In the genomic region with DNA sequence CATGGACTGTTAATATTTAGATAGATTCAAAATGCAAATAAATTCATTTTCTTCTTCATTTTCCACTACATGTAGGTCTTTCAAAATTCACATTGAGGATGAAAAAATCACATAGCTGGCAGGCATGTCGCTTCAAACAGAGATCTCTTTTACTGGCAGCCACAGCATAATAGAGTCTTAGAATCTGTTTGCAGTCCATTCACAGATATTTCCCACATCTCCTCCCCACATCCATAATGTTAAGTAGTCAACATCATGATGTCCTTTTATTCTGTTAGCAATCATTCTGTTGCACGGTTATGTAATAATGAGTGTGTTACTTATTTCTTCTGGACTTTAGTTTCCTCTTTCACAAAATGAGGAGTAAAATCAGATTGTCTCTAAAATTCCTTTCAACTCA, we compare ENCODE assay signal across 33 cellular contexts.
DNase-seq lines count a peak whose midpoint lies in the region; ATAC-seq, FAIRE-seq and TF ChIP-seq lines count a peak whose summit lies in the region.
"Had no signal": no experiment of that assay in that cellular context is flagged by ENCODE, and none has a peak within 500 bp of the region (broad histone marks: within the 10 kb centered on the region; RNA-seq: fewer than 3 reads in every experiment).

No MANE protein-coding gene starts in this region.

- no peaks in the 10 kb centered on the region for H3K9me1 ChIP-seq in endothelial cell of umbilical vein (replicated peaks; ENCODE audit: control insufficient read depth, extremely low read depth, insufficient read depth, low read length)

- CTCF ChIA-PET in endothelial cell of umbilical vein (lab: Charles Lee): interaction anchor here (4.1 kb wide), 1 partner anchor 11 kb away, joined by 10 read pairs; no protein-coding TSS in a partner anchor

- no peak overlapping the region for H3K4me2 ChIP-seq in endothelial cell of umbilical vein (ENCODE audit: insufficient read depth, low read length)
- no peak overlapping the region for H3K4me2 ChIP-seq in smooth muscle cell
- H3K4me2 ChIP-seq: A549, hepatocyte had no signal

- POLR2A ChIA-PET in endothelial cell of umbilical vein (lab: Charles Lee): no interaction called here

- H3K4me3 Mint-ChIP-seq in T-helper 1 cell treated with Interleukin-12 subunit alpha and Interleukin-12 subunit beta and Interleukin-4 antibody, amounts not matched to agents 30 μg/mL and 1 μg/mL, for 36 hours: no peak overlapping the region
- no peak overlapping the region for H3K4me3 Mint-ChIP-seq in T-helper 17 cell
- H3K4me3 Mint-ChIP-seq: activated CD4-positive, alpha-beta T cell treated with anti-CD3 and anti-CD28 coated beads, Interleukin-2, amount 10 ng/mL, durations not matched to agents 7 days and 5 days; activated naive CD4-positive, alpha-beta T cell treated with anti-CD3 and anti-CD28 coated beads, Interleukin-2, amount 50 U/mL, for 24 hours; B cell; endodermal cell; IgD-negative memory B cell; stimulated activated naive CD8-positive, alpha-beta T cell treated with anti-CD3 and anti-CD28 coated beads, Interleukin-15, amount 100 ng/mL, for 72 hours had no signal

- FAIRE-seq in endothelial cell of umbilical vein (lab: Jason Lieb, UNC): no peak
- FAIRE-seq: A549, GM18507, pancreas, RCC 7860 had no signal

- H3K36me3 ChIP-seq in endothelial cell of umbilical vein (ENCODE audit: control insufficient read depth in 2 of 2, extremely low read depth in 1 of 2, insufficient read depth in 2 of 2, low read length in 2 of 2) (no peaks in the 10 kb centered on the region), smooth muscle cell (ENCODE audit: low read depth) (no peaks in the 10 kb centered on the region)
- H3K36me3 ChIP-seq: esophagus squamous epithelium, gastrocnemius medialis, pancreas, thyroid gland, vagina had no signal

- H4K20me1 ChIP-seq in endothelial cell of umbilical vein (replicated peaks; ENCODE audit: control insufficient read depth, extremely low read depth, insufficient read depth, low read length) (no peaks in the 10 kb centered on the region), smooth muscle cell (ENCODE audit: low read depth) (no peaks in the 10 kb centered on the region)

- 82% methylated on average over 2 of the region's 2 CpGs for WGBS in smooth muscle cell (ENCODE audit: low lambda C conversion rate)

- ATAC-seq in T-helper 17 cell: no peak
- ATAC-seq in HG03378 (IDR thresholded peaks at IDR 0.05; ENCODE audit: unreplicated experiment): no peak
- ATAC-seq: A549; gastrocnemius medialis; pancreas; stimulated activated naive CD8-positive, alpha-beta T cell treated with anti-CD3 and anti-CD28 coated beads, Interleukin-15, amount 100 ng/mL, for 72 hours had no signal

- H3K9ac ChIP-seq in endothelial cell of umbilical vein (replicated peaks; ENCODE audit: extremely low read depth, insufficient read depth, low read length) (no peak overlapping the region), smooth muscle cell (ENCODE audit: low read depth) (no peak overlapping the region)

- H3K4me1 ChIP-seq in endothelial cell of umbilical vein (ENCODE audit: control insufficient read depth, extremely low read depth, insufficient read depth, low read length): peaks cover 6% of the 10 kb centered on the region
- H3K4me1 ChIP-seq in smooth muscle cell (ENCODE audit: low read depth): no peaks in the 10 kb centered on the region
- H3K4me1 ChIP-seq: esophagus squamous epithelium, pancreas, thyroid gland, vagina had no signal

- intact Hi-C loops in endothelial cell of umbilical vein (cut with micrococcal nuclease): no loop called here

- peaks cover 2% of the 10 kb centered on the region for H3K36me3 Mint-ChIP-seq in T-helper 1 cell treated with Interleukin-12 subunit alpha and Interleukin-12 subunit beta and Interleukin-4 antibody, amounts not matched to agents 30 μg/mL and 1 μg/mL, for 36 hours (ENCODE audit: low read depth)
- no peaks in the 10 kb centered on the region for H3K36me3 Mint-ChIP-seq in T-helper 17 cell (ENCODE audit: low read depth)
- H3K36me3 Mint-ChIP-seq: activated naive CD4-positive, alpha-beta T cell treated with anti-CD3 and anti-CD28 coated beads, Interleukin-2, amount 50 U/mL, for 24 hours; IgD-negative memory B cell had no signal

- no peaks in the 10 kb centered on the region for H3F3A ChIP-seq in smooth muscle cell (ENCODE audit: low read depth)

- H3K27ac ChIP-seq in endothelial cell of umbilical vein (ENCODE audit: insufficient read depth, low read depth, low read length): no peak overlapping the region
- H3K27ac ChIP-seq in smooth muscle cell (ENCODE audit: low read depth): no peak overlapping the region
- H3K27ac ChIP-seq: A549, esophagus squamous epithelium, gastrocnemius medialis, hepatocyte, pancreas, thyroid gland, vagina had no signal

- TF ChIP-seq CTCF in endothelial cell of umbilical vein (IDR thresholded peaks at IDR 0.05; ENCODE audit: extremely low read depth in 1 of 2, insufficient read depth in 1 of 2, low read depth in 1 of 2, low read length in 2 of 2) (no peak), smooth muscle cell (IDR thresholded peaks at IDR 0.05; ENCODE audit: borderline replicate concordance, insufficient read depth, poor library complexity, severe bottlenecking) (no peak)

- no peak for TF ChIP-seq POLR2A in endothelial cell of umbilical vein (IDR thresholded peaks at IDR 0.05; ENCODE audit: low read depth, low read length)

- no peaks in the 10 kb centered on the region for H3K9me3 Mint-ChIP-seq in T-helper 1 cell treated with Interleukin-12 subunit alpha and Interleukin-12 subunit beta and Interleukin-4 antibody, amounts not matched to agents 30 μg/mL and 1 μg/mL, for 36 hours
- H3K9me3 Mint-ChIP-seq: activated CD4-positive, alpha-beta T cell treated with anti-CD3 and anti-CD28 coated beads, Interleukin-2, amount 10 ng/mL, durations not matched to agents 7 days and 5 days; activated naive CD4-positive, alpha-beta T cell treated with anti-CD3 and anti-CD28 coated beads, Interleukin-2, amount 50 U/mL, for 24 hours; endodermal cell; stimulated activated naive CD8-positive, alpha-beta T cell treated with anti-CD3 and anti-CD28 coated beads, Interleukin-15, amount 100 ng/mL, for 72 hours had no signal

- no peak overlapping the region for H3K4me3 ChIP-seq in endothelial cell of umbilical vein (replicated peaks in 1 of 3; ENCODE audit: insufficient read depth in 1 of 3, low read depth in 1 of 3, low read length in 3 of 3)
- H3K4me3 ChIP-seq in smooth muscle cell: no peak overlapping the region
- H3K4me3 ChIP-seq: A549, esophagus squamous epithelium, gastrocnemius medialis, hepatocyte, pancreas, skin epidermis, thyroid gland, vagina had no signal

- DNase-seq in T-helper 1 cell (no peak), MV-4-11 (lab: John Stamatoyannopoulos, UW) (peak; percentile 16), endothelial cell of umbilical vein (ENCODE audit: low read depth, low spot score) (no peak), smooth muscle cell (lab: John Stamatoyannopoulos, UW; ENCODE audit: unreplicated experiment) (no peak), LoVo (ENCODE audit: low spot score) (no peak), T-helper 17 cell (no peak)
- DNase-seq: activated CD4-positive, alpha-beta T cell treated with anti-CD3 and anti-CD28 coated beads, Interleukin-2, amount 10 ng/mL, durations not matched to agents 7 days and 5 days; anterior cingulate cortex; COR-L47; DMS79 treated with DMSO at 0.1 percent for 48 hours; endodermal cell; esophagus squamous epithelium; gastrocnemius medialis; H7; NCI-H1105; NCI-H187 treated with DMSO at 0.1 percent for 48 hours; NCI-H2171 treated with DMSO at 0.1 percent for 48 hours; NCI-H524; NK-92 treated with Interleukin-12 subunit alpha and Interleukin-12 subunit beta, amount 100 ng/mL, for 24 hours; pancreas; stimulated activated naive CD8-positive, alpha-beta T cell treated with anti-CD3 and anti-CD28 coated beads, Interleukin-15, amount 100 ng/mL, for 72 hours; thyroid gland had no signal

- peak overlapping the region; percentile 69 for H3K27ac Mint-ChIP-seq in T-helper 1 cell treated with Interleukin-12 subunit alpha and Interleukin-12 subunit beta and Interleukin-4 antibody, amounts not matched to agents 30 μg/mL and 1 μg/mL, for 36 hours
- no peak overlapping the region for H3K27ac Mint-ChIP-seq in T-helper 17 cell
- H3K27ac Mint-ChIP-seq: activated CD4-positive, alpha-beta T cell treated with anti-CD3 and anti-CD28 coated beads, Interleukin-2, amount 10 ng/mL, durations not matched to agents 7 days and 5 days; activated naive CD4-positive, alpha-beta T cell treated with anti-CD3 and anti-CD28 coated beads, Interleukin-2, amount 50 U/mL, for 24 hours; B cell; endodermal cell; IgD-negative memory B cell; stimulated activated naive CD8-positive, alpha-beta T cell treated with anti-CD3 and anti-CD28 coated beads, Interleukin-15, amount 100 ng/mL, for 72 hours had no signal

- dilution Hi-C loops in endothelial cell of umbilical vein (cut with MboI; ENCODE audit: extremely low pct_ligation_motif_present, low sequenced_read_pairs): no loop called here

- H3K79me2 ChIP-seq in endothelial cell of umbilical vein (ENCODE audit: control insufficient read depth, insufficient read depth, low read length): no peaks in the 10 kb centered on the region
- H3K79me2 ChIP-seq in smooth muscle cell (ENCODE audit: low read depth): no peaks in the 10 kb centered on the region
- H3K79me2 ChIP-seq: hepatocyte had no signal

- H3K9me3 ChIP-seq in endothelial cell of umbilical vein (replicated peaks; ENCODE audit: control insufficient read depth, insufficient read depth, low read length): no peaks in the 10 kb centered on the region
- no peaks in the 10 kb centered on the region for H3K9me3 ChIP-seq in smooth muscle cell (replicated peaks; ENCODE audit: low read depth)
- H3K9me3 ChIP-seq in T-helper 17 cell (ENCODE audit: control insufficient read depth, low read length, poor library complexity, severe bottlenecking): no peaks in the 10 kb centered on the region
- H3K9me3 ChIP-seq: A549, esophagus squamous epithelium, gastrocnemius medialis, pancreas, thyroid gland, vagina had no signal

- peaks cover 43% of the 10 kb centered on the region for H3K4me1 Mint-ChIP-seq in T-helper 1 cell treated with Interleukin-12 subunit alpha and Interleukin-12 subunit beta and Interleukin-4 antibody, amounts not matched to agents 30 μg/mL and 1 μg/mL, for 36 hours (ENCODE audit: low read depth)
- peaks cover 17% of the 10 kb centered on the region for H3K4me1 Mint-ChIP-seq in T-helper 17 cell
- H3K4me1 Mint-ChIP-seq: activated naive CD4-positive, alpha-beta T cell treated with anti-CD3 and anti-CD28 coated beads, Interleukin-2, amount 50 U/mL, for 24 hours; B cell; stimulated activated naive CD8-positive, alpha-beta T cell treated with anti-CD3 and anti-CD28 coated beads, Interleukin-15, amount 100 ng/mL, for 72 hours had no signal

- no TSS peak for BruUV-seq in endothelial cell of umbilical vein (replicated peaks; lab: Mats Ljungman, UMichigan)

- no peaks in the 10 kb centered on the region for H3K27me3 Mint-ChIP-seq in T-helper 1 cell treated with Interleukin-12 subunit alpha and Interleukin-12 subunit beta and Interleukin-4 antibody, amounts not matched to agents 30 μg/mL and 1 μg/mL, for 36 hours (ENCODE audit: low read depth)
- H3K27me3 Mint-ChIP-seq in T-helper 17 cell: no peaks in the 10 kb centered on the region
- H3K27me3 Mint-ChIP-seq: activated CD4-positive, alpha-beta T cell treated with anti-CD3 and anti-CD28 coated beads, Interleukin-2, amount 10 ng/mL, durations not matched to agents 7 days and 5 days; activated naive CD4-positive, alpha-beta T cell treated with anti-CD3 and anti-CD28 coated beads, Interleukin-2, amount 50 U/mL, for 24 hours; B cell; IgD-negative memory B cell; stimulated activated naive CD8-positive, alpha-beta T cell treated with anti-CD3 and anti-CD28 coated beads, Interleukin-15, amount 100 ng/mL, for 72 hours had no signal

- no peaks in the 10 kb centered on the region for H3K27me3 ChIP-seq in endothelial cell of umbilical vein (ENCODE audit: control insufficient read depth in 2 of 2, insufficient read depth in 2 of 2, low read length in 2 of 2)
- no peaks in the 10 kb centered on the region for H3K27me3 ChIP-seq in smooth muscle cell (ENCODE audit: low read depth)
- H3K27me3 ChIP-seq: esophagus squamous epithelium, gastrocnemius medialis, hepatocyte, pancreas, thyroid gland, vagina had no signal

- H2AFZ ChIP-seq in endothelial cell of umbilical vein (ENCODE audit: low read depth, low read length): peak overlapping the region; percentile 35
- peak overlapping the region; percentile 75 for H2AFZ ChIP-seq in smooth muscle cell (ENCODE audit: low read depth)
- H2AFZ ChIP-seq: hepatocyte had no signal
